In genomic region chr4:137193564-137193963, GRCh38 we compare ENCODE assay signal across 33 cellular contexts.
"Had no signal": no experiment of that assay in that cellular context is flagged by ENCODE, and none has a peak within 500 bp of the region (broad histone marks: within the 10 kb centered on the region; RNA-seq: fewer than 3 reads in every experiment).

No MANE protein-coding gene starts in this region.

- ATAC-seq: activated CD8-positive, alpha-beta T cell treated with anti-CD3 and anti-CD28 coated beads for 36 hours; activated naive CD8-positive, alpha-beta T cell treated with anti-CD3 and anti-CD28 coated beads, Interleukin-2, amount 50 U/mL, for 24 hours had no signal

- H3K4me3 ChIP-seq: ascending aorta, cardiac muscle cell had no signal

- H3K36me3 ChIP-seq: ascending aorta, cardiac muscle cell had no signal

- DNase-seq: activated CD4-positive, alpha-beta memory T cell treated with anti-CD3 and anti-CD28 coated beads for 36 hours; activated CD4-positive, alpha-beta T cell treated with anti-CD3 and anti-CD28 coated beads for 4 hours; activated CD4-positive, alpha-beta T cell treated with anti-CD3 and anti-CD28 coated beads, Interleukin-2, amount 10 ng/mL, durations not matched to agents 24 days and 14 days; activated CD4-positive, alpha-beta T cell treated with anti-CD3 and anti-CD28 coated beads, Interleukin-2, amount 50 U/mL, for 1 hour; activated CD4-positive, alpha-beta T cell treated with anti-CD3 and anti-CD28 coated beads, Interleukin-2, amount 50 U/mL, for 4 hours; activated CD4-positive, CD25-positive, alpha-beta regulatory T cell treated with anti-CD3 and anti-CD28 coated beads, Interleukin-2, amount 50 U/mL, for 72 hours; activated CD8-positive, alpha-beta memory T cell treated with anti-CD3 and anti-CD28 coated beads, Interleukin-2, amount 50 U/mL, for 4 hours; activated CD8-positive, alpha-beta T cell treated with anti-CD3 and anti-CD28 coated beads for 36 hours; activated effector memory CD4-positive, alpha-beta T cell treated with Interleukin-2 at 50 U/mL for 16 hours; activated gamma-delta T cell; activated naive CD4-positive, alpha-beta T cell treated with anti-CD3 and anti-CD28 coated beads, Interleukin-2, amount 10 ng/mL, durations not matched to agents 7 days and 5 days; activated naive CD4-positive, alpha-beta T cell treated with Interleukin-2 at 50 U/mL for 16 hours; activated naive CD8-positive, alpha-beta T cell treated with anti-CD3 and anti-CD28 coated beads, Interleukin-2, amount 10 ng/mL, durations not matched to agents 7 days and 5 days; activated naive CD8-positive, alpha-beta T cell treated with anti-CD3 and anti-CD28 coated beads, Interleukin-2, amount 50 U/mL, for 24 hours; activated T-cell treated with anti-CD3 and anti-CD28 coated beads, Interleukin-2, amount 50 U/mL, for 24 hours; activated T-cell treated with anti-CD3 and anti-CD28 coated beads, Interleukin-2, amount 50 U/mL, for 48 hours; amygdala; anterior cingulate cortex; caudate nucleus; cerebellar nuclear complex; T-helper 1 cell; T-helper 2 cell; T-helper 9 cell had no signal

- H3K9me3 Mint-ChIP-seq: activated naive CD4-positive, alpha-beta T cell treated with anti-CD3 and anti-CD28 coated beads, Interleukin-2, amount 10 ng/mL, durations not matched to agents 7 days and 5 days; activated T-helper 2 cell treated with anti-CD3 and anti-CD28 coated beads, Interferon-gamma antibody, Interleukin-2, Interleukin-4, amounts not matched to agents 10 μg/mL and 5 μg/mL and 100 μg/mL, durations not matched to agents 14 hours and 24 hours and 36 hours; T-helper 1 cell treated with Interleukin-12 subunit alpha and Interleukin-12 subunit beta and Interleukin-4 antibody, amounts not matched to agents 30 μg/mL and 1 μg/mL, for 36 hours had no signal

- H3K27me3 ChIP-seq: ascending aorta, cardiac muscle cell had no signal

- H3K4me1 Mint-ChIP-seq: activated CD4-positive, alpha-beta T cell treated with anti-CD3 and anti-CD28 coated beads, Interleukin-2, amount 10 ng/mL, durations not matched to agents 24 days and 14 days; activated naive CD4-positive, alpha-beta T cell treated with anti-CD3 and anti-CD28 coated beads, Interleukin-2, amount 10 ng/mL, durations not matched to agents 7 days and 5 days; activated naive CD4-positive, alpha-beta T cell treated with anti-CD3 and anti-CD28 coated beads, Interleukin-2, amount 50 U/mL, for 24 hours; activated naive CD8-positive, alpha-beta T cell treated with anti-CD3 and anti-CD28 coated beads, Interleukin-2, amount 10 ng/mL, durations not matched to agents 7 days and 5 days; activated naive CD8-positive, alpha-beta T cell treated with anti-CD3 and anti-CD28 coated beads, Interleukin-2, amount 50 U/mL, for 24 hours; brain; central memory CD8-positive, alpha-beta T cell had no signal

- H3K4me1 ChIP-seq: ascending aorta had no signal

- H3K9me3 ChIP-seq: ascending aorta had no signal

- H3K27ac Mint-ChIP-seq: activated CD4-positive, alpha-beta memory T cell treated with anti-CD3 and anti-CD28 coated beads for 36 hours; activated CD4-positive, alpha-beta T cell treated with anti-CD3 and anti-CD28 coated beads, Interleukin-2, amount 10 ng/mL, durations not matched to agents 24 days and 14 days; activated CD8-positive, alpha-beta T cell treated with anti-CD3 and anti-CD28 coated beads for 36 hours; activated naive CD4-positive, alpha-beta T cell treated with anti-CD3 and anti-CD28 coated beads, Interleukin-2, amount 10 ng/mL, durations not matched to agents 7 days and 5 days; activated naive CD4-positive, alpha-beta T cell treated with anti-CD3 and anti-CD28 coated beads, Interleukin-2, amount 50 U/mL, for 24 hours; activated naive CD8-positive, alpha-beta T cell; activated naive CD8-positive, alpha-beta T cell treated with anti-CD3 and anti-CD28 coated beads, Interleukin-2, amount 10 ng/mL, durations not matched to agents 7 days and 5 days; activated naive CD8-positive, alpha-beta T cell treated with anti-CD3 and anti-CD28 coated beads, Interleukin-2, amount 50 U/mL, for 24 hours; activated T-cell treated with anti-CD3 and anti-CD28 coated beads, Interleukin-2, amount 50 U/mL, for 24 hours; activated T-helper 2 cell treated with anti-CD3 and anti-CD28 coated beads, Interferon-gamma antibody, Interleukin-2, Interleukin-4, amounts not matched to agents 10 μg/mL and 5 μg/mL and 100 μg/mL, durations not matched to agents 14 hours and 24 hours and 36 hours; brain; T-helper 1 cell treated with Interleukin-12 subunit alpha and Interleukin-12 subunit beta and Interleukin-4 antibody, amounts not matched to agents 30 μg/mL and 1 μg/mL, for 36 hours; T-helper 2 cell treated with Interferon-gamma antibody and Interleukin-4, amounts not matched to agents 5 μg/mL and 100 μg/mL, for 36 hours had no signal

- H3K36me3 Mint-ChIP-seq: activated CD4-positive, alpha-beta memory T cell treated with anti-CD3 and anti-CD28 coated beads for 36 hours; activated naive CD4-positive, alpha-beta T cell treated with anti-CD3 and anti-CD28 coated beads, Interleukin-2, amount 10 ng/mL, durations not matched to agents 7 days and 5 days; activated naive CD4-positive, alpha-beta T cell treated with anti-CD3 and anti-CD28 coated beads, Interleukin-2, amount 50 U/mL, for 24 hours; activated naive CD8-positive, alpha-beta T cell; activated naive CD8-positive, alpha-beta T cell treated with anti-CD3 and anti-CD28 coated beads, Interleukin-2, amount 10 ng/mL, durations not matched to agents 7 days and 5 days; brain had no signal

- H3K27me3 Mint-ChIP-seq: activated CD4-positive, alpha-beta memory T cell treated with anti-CD3 and anti-CD28 coated beads for 36 hours; activated CD4-positive, alpha-beta T cell treated with anti-CD3 and anti-CD28 coated beads, Interleukin-2, amount 10 ng/mL, durations not matched to agents 24 days and 14 days; activated CD8-positive, alpha-beta T cell treated with anti-CD3 and anti-CD28 coated beads for 36 hours; activated naive CD4-positive, alpha-beta T cell treated with anti-CD3 and anti-CD28 coated beads, Interleukin-2, amount 10 ng/mL, durations not matched to agents 7 days and 5 days; activated naive CD4-positive, alpha-beta T cell treated with anti-CD3 and anti-CD28 coated beads, Interleukin-2, amount 50 U/mL, for 24 hours; activated naive CD8-positive, alpha-beta T cell; activated naive CD8-positive, alpha-beta T cell treated with anti-CD3 and anti-CD28 coated beads, Interleukin-2, amount 10 ng/mL, durations not matched to agents 7 days and 5 days; activated naive CD8-positive, alpha-beta T cell treated with anti-CD3 and anti-CD28 coated beads, Interleukin-2, amount 50 U/mL, for 24 hours; activated T-cell treated with anti-CD3 and anti-CD28 coated beads, Interleukin-2, amount 50 U/mL, for 24 hours; central memory CD8-positive, alpha-beta T cell had no signal

- H3K4me3 Mint-ChIP-seq: activated CD4-positive, alpha-beta memory T cell treated with anti-CD3 and anti-CD28 coated beads for 36 hours; activated CD4-positive, alpha-beta T cell treated with anti-CD3 and anti-CD28 coated beads, Interleukin-2, amount 10 ng/mL, durations not matched to agents 24 days and 14 days; activated CD8-positive, alpha-beta T cell treated with anti-CD3 and anti-CD28 coated beads for 36 hours; activated naive CD4-positive, alpha-beta T cell treated with anti-CD3 and anti-CD28 coated beads, Interleukin-2, amount 10 ng/mL, durations not matched to agents 7 days and 5 days; activated naive CD4-positive, alpha-beta T cell treated with anti-CD3 and anti-CD28 coated beads, Interleukin-2, amount 50 U/mL, for 24 hours; activated naive CD8-positive, alpha-beta T cell; activated naive CD8-positive, alpha-beta T cell treated with anti-CD3 and anti-CD28 coated beads, Interleukin-2, amount 10 ng/mL, durations not matched to agents 7 days and 5 days; activated naive CD8-positive, alpha-beta T cell treated with anti-CD3 and anti-CD28 coated beads, Interleukin-2, amount 50 U/mL, for 24 hours; activated T-cell treated with anti-CD3 and anti-CD28 coated beads, Interleukin-2, amount 50 U/mL, for 24 hours; brain; central memory CD8-positive, alpha-beta T cell; T-helper 1 cell treated with Interleukin-12 subunit alpha and Interleukin-12 subunit beta and Interleukin-4 antibody, amounts not matched to agents 30 μg/mL and 1 μg/mL, for 36 hours; T-helper 2 cell treated with Interferon-gamma antibody and Interleukin-4, amounts not matched to agents 5 μg/mL and 100 μg/mL, for 36 hours had no signal

- H3K27ac ChIP-seq: ascending aorta, cardiac muscle cell, VCaP had no signal
